Comparison of ENCODE assay signal across 10 cellular contexts in the genomic region with DNA sequence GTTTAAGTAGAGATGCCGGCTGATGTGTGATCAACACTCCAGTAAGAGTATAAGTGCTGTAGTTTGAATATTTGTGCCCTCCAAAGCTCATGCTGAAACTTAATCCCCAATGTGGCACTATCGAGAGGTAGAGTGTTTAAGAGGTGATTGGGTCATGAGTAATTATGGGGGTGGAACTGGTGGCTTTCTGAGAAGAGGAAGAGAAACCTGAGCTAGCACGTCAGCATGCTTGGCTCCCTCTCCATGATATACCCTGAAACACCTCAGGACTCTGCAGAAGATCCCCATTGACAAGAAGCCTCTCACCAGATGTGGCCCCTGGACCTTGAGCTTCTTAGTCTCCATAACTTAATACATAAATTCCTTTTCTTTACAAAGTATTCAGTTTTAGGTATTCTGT.
DNase-seq lines count a peak whose midpoint lies in the region; ATAC-seq, FAIRE-seq and TF ChIP-seq lines count a peak whose summit lies in the region.
"Had no signal": no experiment of that assay in that cellular context is flagged by ENCODE, and none has a peak within 500 bp of the region (broad histone marks: within the 10 kb centered on the region; RNA-seq: fewer than 3 reads in every experiment).

No MANE protein-coding gene starts in this region.

- CTCF ChIA-PET in H1 (lab: Charles Lee; ENCODE audit: partially characterized antibody): interaction anchor here (1.3 kb wide), 1 partner anchor 16 kb away, joined by 3 read pairs; no protein-coding TSS in a partner anchor

- no peak overlapping the region for H3K18ac ChIP-seq in H1 (ENCODE audit: extremely low read depth, low read length)

- no peak overlapping the region for H4K5ac ChIP-seq in H1 (ENCODE audit: insufficient read length, low read depth, low read length)

- WGBS in H1 (ENCODE audit: extremely low coverage in 1 of 2, insufficient coverage in 1 of 2, insufficient read length in 1 of 2, insufficient replicate concordance in 2 of 2, low coverage in 1 of 2, low lambda C conversion rate in 2 of 2, missing lambda C conversion rate in 1 of 2), 2 experiments: 86% methylated on average over 3 of the region's 3 CpGs; no CpG with 5 or more reads in 1 of the 2 experiments
- WGBS in adrenal gland, 4 donors: 45 to 60% (median 51%) methylated on average over 3 of the region's 3 CpGs

- H2BK120ac ChIP-seq in H1 (replicated peaks; ENCODE audit: low read depth, low read length): no peak overlapping the region

- peak; percentile 90 for ATAC-seq in GM19043 (IDR thresholded peaks at IDR 0.05; ENCODE audit: low read depth, unreplicated experiment)
- ATAC-seq in HG02642 (IDR thresholded peaks at IDR 0.05; ENCODE audit: poor library complexity, unreplicated experiment): peak; percentile 97
- ATAC-seq in HG03571 (IDR thresholded peaks at IDR 0.05; ENCODE audit: unreplicated experiment): peak; percentile 85

- H3K4ac ChIP-seq in H1 (replicated peaks; ENCODE audit: insufficient read length, low read depth, low read length): no peak overlapping the region

- no peak overlapping the region for H2BK5ac ChIP-seq in H1 (ENCODE audit: low read depth, low read length)

- H4K20me1 ChIP-seq in H1 (replicated peaks in 1 of 2; ENCODE audit: control insufficient read depth in 1 of 2, insufficient read depth in 2 of 2, low read length in 2 of 2): no peaks in the 10 kb centered on the region

- H3K9me3 ChIP-seq in H1 (ENCODE audit: insufficient read depth in 2 of 2, low read depth in 1 of 2, low read length in 1 of 2) (no peaks in the 10 kb centered on the region), adrenal gland (replicated peaks in 1 of 3) (no peaks in the 10 kb centered on the region)
- H3K9me3 ChIP-seq: ovary had no signal

- no peak overlapping the region for H3K27ac ChIP-seq in H1 (ENCODE audit: low read depth, low read length)
- no peak overlapping the region for H3K27ac ChIP-seq in adrenal gland
- H3K27ac ChIP-seq: ovary had no signal

- TF ChIP-seq RAD21 in H1 (IDR thresholded peaks at IDR 0.05 in 1 of 2, conservative IDR thresholded peaks at IDR 0.05 in 1 of 2; ENCODE audit: low read depth in 2 of 2, low read length in 2 of 2): no peak

- H2AFZ ChIP-seq in H1 (ENCODE audit: low read length): 0 out of 2 replicates have a peak overlapping the region, but pooled peaks have one; percentile 13

- H3K4me1 ChIP-seq in H1 (replicated peaks in 1 of 4; ENCODE audit: control insufficient read depth in 3 of 4, insufficient read depth in 4 of 4, low read length in 3 of 4) (no peaks in the 10 kb centered on the region), adrenal gland (replicated peaks in 1 of 2) (no peaks in the 10 kb centered on the region)

- TF ChIP-seq POLR2A in H1 (IDR thresholded peaks at IDR 0.05; ENCODE audit: control extremely low read depth in 1 of 2, low read depth in 2 of 2, low read length in 2 of 2): no peak
- no peak for TF ChIP-seq POLR2A in adrenal gland (IDR thresholded peaks at IDR 0.05)

- DNase-seq in H1 (ENCODE audit: low read depth in 1 of 2, low spot score in 2 of 2) (no peak), retina (no peak), adrenal gland (no peak)
- no peak for DNase-seq in NK-92 treated with Interleukin-12 subunit alpha and Interleukin-12 subunit beta, amount 100 ng/mL, for 24 hours (lab: John Stamatoyannopoulos, UW)
- DNase-seq: activated T-cell treated with anti-CD3 and anti-CD28 coated beads, Interleukin-2, amount 50 U/mL, for 48 hours; Kasumi-1; ovary had no signal

- no peak overlapping the region for H3K4me2 ChIP-seq in H1 (ENCODE audit: insufficient read depth in 1 of 2, low read depth in 2 of 2, low read length in 2 of 2)

- no peak overlapping the region for H2AK5ac ChIP-seq in H1 (ENCODE audit: low read depth, low read length)

- no peak overlapping the region for H4K8ac ChIP-seq in H1 (ENCODE audit: extremely low read depth, insufficient read depth, low read length)

- H3K4me3 ChIP-seq in H1 (ENCODE audit: extremely low read depth in 1 of 4, insufficient read depth in 2 of 4, low read depth in 3 of 4, low read length in 4 of 4) (no peak overlapping the region), adrenal gland (no peak overlapping the region)
- H3K4me3 ChIP-seq: ovary had no signal

- no peaks in the 10 kb centered on the region for H3K79me2 ChIP-seq in H1 (ENCODE audit: control insufficient read depth in 1 of 2, insufficient read depth in 2 of 2, low read length in 2 of 2)

- no peak for FAIRE-seq in H1 (lab: Jason Lieb, UNC)

- H3K23ac ChIP-seq in H1 (ENCODE audit: insufficient read length): no peak overlapping the region

- H3K23me2 ChIP-seq in H1 (ENCODE audit: low read depth, low read length): no peaks in the 10 kb centered on the region

- POLR2A ChIA-PET in H1 (lab: Charles Lee; ENCODE audit: partially characterized antibody): no interaction called here

- H3K14ac ChIP-seq in H1 (ENCODE audit: insufficient read length): no peak overlapping the region

- no peak overlapping the region for H2BK15ac ChIP-seq in H1 (ENCODE audit: low read length)

- no peak overlapping the region for H3K56ac ChIP-seq in H1 (replicated peaks; ENCODE audit: insufficient read length, low read depth, low read length)

- H3K27me3 ChIP-seq in H1 (replicated peaks in 1 of 4; ENCODE audit: control insufficient read depth in 3 of 4, extremely low read depth in 1 of 4, insufficient read depth in 3 of 4, low read length in 3 of 4) (no peaks in the 10 kb centered on the region; a peak in 1 of 7 replicates), adrenal gland (no peaks in the 10 kb centered on the region)
- H3K27me3 ChIP-seq: ovary had no signal

- no peak overlapping the region for H2BK12ac ChIP-seq in H1 (ENCODE audit: low read depth, low read length)

- no peaks in the 10 kb centered on the region for H3K36me3 ChIP-seq in H1 (ENCODE audit: control insufficient read depth in 2 of 4, insufficient read depth in 4 of 4, low read length in 3 of 4)
- H3K36me3 ChIP-seq in adrenal gland (replicated peaks in 1 of 2): no peaks in the 10 kb centered on the region
- H3K36me3 ChIP-seq: ovary had no signal

- intact Hi-C loops in adrenal gland (cut with DNase I): no loop called here

- no peak overlapping the region for H3K9ac ChIP-seq in H1 (replicated peaks in 1 of 4; ENCODE audit: extremely low read depth in 1 of 4, low read depth in 3 of 4, low read length in 3 of 4)

- TF ChIP-seq EP300 in H1 (IDR thresholded peaks at IDR 0.05; ENCODE audit: borderline replicate concordance in 1 of 2, low read depth in 2 of 2, low read length in 2 of 2): no peak

- H3K79me1 ChIP-seq in H1 (ENCODE audit: low read depth, low read length): no peaks in the 10 kb centered on the region

- no peak for TF ChIP-seq CTCF in H1 (IDR thresholded peaks at IDR 0.05; ENCODE audit: control extremely low read depth in 1 of 3, insufficient read depth in 1 of 3, low read depth in 1 of 3, low read length in 3 of 3)
- no peak for TF ChIP-seq CTCF in adrenal gland (IDR thresholded peaks at IDR 0.05)

- H4K91ac ChIP-seq in H1 (replicated peaks; ENCODE audit: insufficient read length, low read length): no peak overlapping the region

- no peak overlapping the region for H2BK20ac ChIP-seq in H1 (ENCODE audit: low read length)

TF ChIP-seq in H1, 55 proteins besides CTCF, POLR2A, EP300 and RAD21 (continues in another document):
- TF ChIP-seq KDM1A (IDR thresholded peaks at IDR 0.05; ENCODE audit: borderline replicate concordance, low read length) (no peak), EGR1 (IDR thresholded peaks at IDR 0.05; ENCODE audit: borderline replicate concordance, low read depth, low read length) (no peak), BCL11A (IDR thresholded peaks at IDR 0.05; ENCODE audit: low read depth in 2 of 2, low read length in 2 of 2) (no peak), JUN (IDR thresholded peaks at IDR 0.05; ENCODE audit: low read depth, low read length) (no peak), SIRT6 (IDR thresholded peaks at IDR 0.05; ENCODE audit: low read length) (no peak)
